20 cellular contexts compared by ENCODE assay signal in the genomic region with DNA sequence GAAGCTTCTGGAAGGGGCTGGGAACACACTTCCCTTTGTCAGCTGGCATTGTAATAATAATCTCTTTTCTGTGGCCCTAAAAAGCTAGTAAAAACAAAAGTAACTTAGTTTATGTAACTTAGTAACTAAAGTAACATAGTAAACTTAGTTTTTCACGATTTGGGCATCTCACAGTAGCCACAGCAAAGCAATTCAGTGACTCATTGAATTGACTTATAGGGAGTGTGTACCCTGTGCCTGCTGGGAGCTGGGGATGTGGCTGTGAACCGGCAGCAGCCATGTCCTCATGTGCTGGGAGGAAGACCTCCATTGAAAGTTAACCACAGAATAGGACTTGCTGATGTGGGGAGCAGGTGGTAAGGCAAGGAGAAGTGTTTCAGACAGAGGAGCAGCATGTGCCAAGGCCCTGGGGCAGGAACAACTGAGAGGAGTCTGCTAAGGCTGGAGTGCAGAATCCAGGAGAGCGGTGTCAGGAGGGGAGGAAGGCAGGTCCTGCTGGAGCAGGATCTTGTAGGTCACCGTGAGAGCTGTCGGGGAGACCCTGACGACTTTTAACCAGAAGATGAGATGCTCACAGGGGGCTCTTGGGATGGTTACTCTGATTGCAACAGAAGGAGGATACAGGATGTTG.
DNase-seq lines count a peak whose midpoint lies in the region; ATAC-seq lines count a peak whose summit lies in the region.
"Had no signal": no experiment of that assay in that cellular context is flagged by ENCODE, and none has a peak within 500 bp of the region (broad histone marks: within the 10 kb centered on the region; RNA-seq: fewer than 3 reads in every experiment).

No MANE protein-coding gene starts in this region.

- H3K9me3 Mint-ChIP-seq in stimulated activated naive B cell treated with anti-CD40 and anti-IgM and Interleukin-4, amounts not matched to agents 10 μg/mL and 1 μg/mL and 100 μg/mL, for 72 hours, result no peaks in the 10 kb centered on the region
- H3K9me3 Mint-ChIP-seq in activated CD4-positive, alpha-beta memory T cell treated with anti-CD3 and anti-CD28 coated beads for 36 hours, result no peaks in the 10 kb centered on the region
- H3K9me3 Mint-ChIP-seq: CD8-positive, alpha-beta T cell had no signal

- intact Hi-C loops in activated CD4-positive, alpha-beta memory T cell treated with anti-CD3 and anti-CD28 coated beads for 36 hours (cut with micrococcal nuclease), result loop anchor here (10.0 kb wide), 1 partner anchor 123 kb away; a partner anchor contains a TSS

- POLR2A ChIA-PET in activated CD4-positive, alpha-beta memory T cell treated with anti-CD3 and anti-CD28 coated beads for 36 hours (lab: Charles Lee), result no interaction called here

- H3K9me3 ChIP-seq in T-helper 17 cell (ENCODE audit: control insufficient read depth, low read length, poor library complexity, severe bottlenecking), result no peaks in the 10 kb centered on the region

- H3K27me3 Mint-ChIP-seq in T-helper 17 cell, result peaks cover 11% of the 10 kb centered on the region
- no peaks in the 10 kb centered on the region for H3K27me3 Mint-ChIP-seq in stimulated activated naive B cell treated with anti-CD40 and anti-IgM and Interleukin-4, amounts not matched to agents 10 μg/mL and 1 μg/mL and 100 μg/mL, for 72 hours
- no peaks in the 10 kb centered on the region for H3K27me3 Mint-ChIP-seq in activated CD4-positive, alpha-beta memory T cell treated with anti-CD3 and anti-CD28 coated beads for 36 hours

- CTCF ChIA-PET in activated CD4-positive, alpha-beta memory T cell treated with anti-CD3 and anti-CD28 coated beads for 36 hours (lab: Charles Lee), result interaction anchor here (0.6 to 8.5 kb wide), 8 partner anchors 10 to 337 kb away, joined by 3 to 88 read pairs (median 4); no protein-coding TSS in a partner anchor

- H3K36me3 Mint-ChIP-seq in T-helper 17 cell (ENCODE audit: low read depth), result peaks cover 2% of the 10 kb centered on the region
- peaks cover 38 to 54% of the 10 kb centered on the region in 2 donors for H3K36me3 Mint-ChIP-seq in stimulated activated naive B cell treated with anti-CD40 and anti-IgM and Interleukin-4, amounts not matched to agents 10 μg/mL and 1 μg/mL and 100 μg/mL, for 72 hours
- H3K36me3 Mint-ChIP-seq in activated CD4-positive, alpha-beta memory T cell treated with anti-CD3 and anti-CD28 coated beads for 36 hours, result no peaks in the 10 kb centered on the region

- peak; percentile 43 for DNase-seq in activated effector memory CD4-positive, alpha-beta T cell treated with anti-CD3 and anti-CD28 coated beads, Interleukin-2, amount 50 U/mL, for 16 hours
- no peak for DNase-seq in activated effector memory CD4-positive, alpha-beta T cell treated with Interleukin-2 at 50 U/mL for 16 hours
- DNase-seq in T-helper 17 cell, result no peak
- peak; percentile 21 for DNase-seq in hepatic stellate cell (ENCODE audit: low spot score)
- no peak for DNase-seq in stimulated activated naive B cell treated with anti-CD40 and anti-IgM and Interleukin-4, amounts not matched to agents 10 μg/mL and 1 μg/mL and 100 μg/mL, for 72 hours
- no peak for DNase-seq in RKO (ENCODE audit: low spot score)
- no peak for DNase-seq in activated CD4-positive, alpha-beta memory T cell treated with anti-CD3 and anti-CD28 coated beads for 36 hours
- DNase-seq: CD8-positive, alpha-beta T cell; DMS79; GDM1; GOT3; MM.1S; NCI-H1105; NCI-H187; NCI-H226; NCI-H524 treated with DMSO at 0.1 percent for 48 hours; Right ventricle myocardium superior had no signal

- H3K4me3 Mint-ChIP-seq in T-helper 17 cell, result no peak overlapping the region
- no peak overlapping the region for H3K4me3 Mint-ChIP-seq in stimulated activated naive B cell treated with anti-CD40 and anti-IgM and Interleukin-4, amounts not matched to agents 10 μg/mL and 1 μg/mL and 100 μg/mL, for 72 hours
- H3K4me3 Mint-ChIP-seq in activated CD4-positive, alpha-beta memory T cell treated with anti-CD3 and anti-CD28 coated beads for 36 hours, result no peak overlapping the region
- H3K4me3 Mint-ChIP-seq: CD8-positive, alpha-beta T cell had no signal

- H3K27ac Mint-ChIP-seq in T-helper 17 cell, result peak overlapping the region; percentile 54
- peak overlapping the region; percentile 57 for H3K27ac Mint-ChIP-seq in stimulated activated naive B cell treated with anti-CD40 and anti-IgM and Interleukin-4, amounts not matched to agents 10 μg/mL and 1 μg/mL and 100 μg/mL, for 72 hours
- no peak overlapping the region for H3K27ac Mint-ChIP-seq in activated CD4-positive, alpha-beta memory T cell treated with anti-CD3 and anti-CD28 coated beads for 36 hours
- H3K27ac Mint-ChIP-seq: CD8-positive, alpha-beta T cell had no signal

- no peaks in the 10 kb centered on the region for H3K4me1 Mint-ChIP-seq in T-helper 17 cell
- H3K4me1 Mint-ChIP-seq in stimulated activated naive B cell treated with anti-CD40 and anti-IgM and Interleukin-4, amounts not matched to agents 10 μg/mL and 1 μg/mL and 100 μg/mL, for 72 hours, result peaks cover 3 to 6% of the 10 kb centered on the region in 2 donors
- H3K4me1 Mint-ChIP-seq in activated CD4-positive, alpha-beta memory T cell treated with anti-CD3 and anti-CD28 coated beads for 36 hours (ENCODE audit: low read depth), result no peaks in the 10 kb centered on the region

- ATAC-seq in T-helper 17 cell, result no peak
- no peak for ATAC-seq in stimulated activated naive B cell treated with anti-CD40 and anti-IgM and Interleukin-4, amounts not matched to agents 10 μg/mL and 1 μg/mL and 100 μg/mL, for 72 hours (replicated peaks)
- ATAC-seq in GM21526 (IDR thresholded peaks at IDR 0.05; ENCODE audit: low FRiP score, unreplicated experiment), result no peak
- ATAC-seq: CD8-positive, alpha-beta T cell; GM12878; Panc1 had no signal

Comparison
In these comparisons a context has a peak if more than half of its experiments do, and no peak if none do; other contexts are left out.
1. DNase-seq: peak in activated effector memory CD4-positive, alpha-beta T cell treated with anti-CD3 and anti-CD28 coated beads, Interleukin-2, amount 50 U/mL, for 16 hours (single experiment) and hepatic stellate cell (single experiment); none in activated effector memory CD4-positive, alpha-beta T cell treated with Interleukin-2 at 50 U/mL for 16 hours (single experiment), T-helper 17 cell (0 of 3), stimulated activated naive B cell treated with anti-CD40 and anti-IgM and Interleukin-4, amounts not matched to agents 10 μg/mL and 1 μg/mL and 100 μg/mL, for 72 hours (single experiment), RKO (single experiment) and activated CD4-positive, alpha-beta memory T cell treated with anti-CD3 and anti-CD28 coated beads for 36 hours (single experiment).